In the genomic region with DNA sequence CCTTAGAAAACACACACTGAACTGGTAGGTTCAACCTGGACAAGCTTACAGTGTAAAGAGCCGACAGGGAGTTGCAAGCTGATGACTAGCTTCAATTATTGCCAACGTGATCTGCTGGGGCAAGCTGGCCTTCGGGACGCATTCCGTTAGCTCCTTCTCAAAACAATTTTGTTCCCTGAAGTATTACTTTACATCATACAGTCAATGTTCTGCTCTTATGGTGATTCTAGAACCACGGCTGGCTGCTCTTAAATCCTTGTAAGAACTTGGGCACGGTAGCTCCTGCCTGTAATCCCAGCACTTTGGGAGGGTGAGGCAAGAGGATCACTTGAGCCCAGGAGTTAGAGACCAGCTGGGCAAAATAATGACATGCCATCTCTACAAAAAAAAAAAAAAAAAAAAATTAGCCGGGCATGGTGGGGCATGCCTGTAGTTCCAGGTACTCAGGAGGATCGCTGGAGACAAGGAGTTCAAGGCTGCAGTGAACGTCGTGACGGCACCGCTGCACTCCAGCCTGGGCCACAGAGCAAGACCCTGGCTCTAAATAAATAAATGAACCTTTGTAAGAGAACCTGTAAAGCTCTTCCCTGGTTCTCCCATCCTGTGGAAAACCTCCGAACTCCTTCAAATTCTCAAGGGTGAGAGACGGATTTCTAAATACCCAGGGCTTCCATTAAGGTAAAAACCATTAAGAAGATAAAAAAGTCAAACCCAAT, we compare ENCODE assay signal across 9 cellular contexts. TPM values are rescaled to one million over a fixed set of nuclear protein-coding genes. Genes with fewer than 3 reads are reported as not detected.
A peak's percentile ranks its signal among the peaks of the same experiment; 100 is the strongest.
DNase-seq lines count a peak whose midpoint lies in the region; ATAC-seq, FAIRE-seq and TF ChIP-seq lines count a peak whose summit lies in the region.
"Had no signal": no experiment of that assay in that cellular context is flagged by ENCODE, and none has a peak within 500 bp of the region (broad histone marks: within the 10 kb centered on the region; RNA-seq: fewer than 3 reads in every experiment).

No MANE protein-coding gene starts in this region.

- H4K20me1 ChIP-seq in HepG2 (ENCODE audit: insufficient read depth, low read length) = peaks cover 33% of the 10 kb centered on the region; the same call in 1 of the 2 replicates

- peaks cover 66% of the 10 kb centered on the region for H3K79me2 ChIP-seq in HepG2 (ENCODE audit: insufficient read depth, low read length)

- H3K27ac Mint-ChIP-seq in memory B cell = peak overlapping the region; percentile 30

- in situ Hi-C loops in HepG2 (cut with HindIII; ENCODE audit: extremely low pct_ligation_motif_present, low pct_unique_long_range_greater_than_20kb) = no loop called here

- intact Hi-C loops in HepG2 (cut with micrococcal nuclease; ENCODE audit: unreplicated experiment) = no loop called here
- intact Hi-C loops in right lobe of liver (cut with DNase I) = no loop called here

- H3K27ac ChIP-seq in HepG2 (ENCODE audit: extremely low read length, insufficient read depth, low read length) (peak overlapping the region; percentile 93), right lobe of liver (no peak overlapping the region), angular gyrus (ENCODE audit: low read depth, low read length) (peak overlapping the region; percentile 33)

- WGBS in HepG2 (ENCODE audit: low lambda C conversion rate) = 64% methylated on average over 15 of the region's 15 CpGs
- 87% methylated on average over 14 of the region's 15 CpGs for WGBS in right lobe of liver (ENCODE audit: insufficient coverage, low coverage, low lambda C conversion rate, missing lambda C conversion rate)

- peaks cover 58% of the 10 kb centered on the region for H3K4me1 ChIP-seq in HepG2 (ENCODE audit: insufficient read depth, low read length)
- peaks cover 0 to 8% (median 0%) of the 10 kb centered on the region in 4 donors for H3K4me1 ChIP-seq in right lobe of liver
- H3K4me1 ChIP-seq: BE2C had no signal

- no peak for TF ChIP-seq POLR2A in HepG2 (IDR thresholded peaks at IDR 0.05; ENCODE audit: insufficient read depth in 1 of 2, low read depth in 2 of 2, low read length in 2 of 2)
- TF ChIP-seq POLR2A in right lobe of liver (IDR thresholded peaks at IDR 0.05) = no peak

- DNase-seq in HepG2 (ENCODE audit: low spot score) (no peak), right lobe of liver (no peak), memory B cell (ENCODE audit: low spot score in 2 of 2) (no peak)
- DNase-seq: BE2C had no signal

- H3K9ac ChIP-seq in HepG2 (ENCODE audit: insufficient read depth, low read depth, low read length) = peak overlapping the region; percentile 93

- TF ChIP-seq EP300 in HepG2 (IDR thresholded peaks at IDR 0.05; ENCODE audit: low read depth in 2 of 2, low read length in 2 of 2) (no peak), HepG2 (CRISPR knock-in tag; IDR thresholded peaks at IDR 0.05; ENCODE audit: borderline replicate concordance) (no peak)

- TF ChIP-seq RAD21 in HepG2 (CRISPR knock-in tag; IDR thresholded peaks at IDR 0.05) = no peak

- H3K4me3 ChIP-seq in HepG2 (replicated peaks in 1 of 3; ENCODE audit: insufficient read depth in 1 of 3, low read depth in 2 of 3, low read length in 3 of 3) (peak overlapping the region; percentile 77 to 90 (median 88)), right lobe of liver (no peak overlapping the region)

- H3K36me3 ChIP-seq in HepG2 (replicated peaks in 1 of 2; ENCODE audit: control insufficient read depth in 1 of 2, insufficient read depth in 2 of 2, low read length in 2 of 2) (peaks cover 5 to 16% of the 10 kb centered on the region in 2 experiments), right lobe of liver (no peaks in the 10 kb centered on the region)
- H3K36me3 ChIP-seq: BE2C had no signal

- H3K27me3 ChIP-seq in HepG2 (ENCODE audit: control insufficient read depth in 1 of 2, insufficient read depth in 2 of 2, low read length in 2 of 2) (no peaks in the 10 kb centered on the region), right lobe of liver (no peaks in the 10 kb centered on the region)
- H3K27me3 ChIP-seq: BE2C had no signal

- CTCF ChIA-PET in HepG2 (lab: Yijun Ruan, JAX; ENCODE audit: low intra/inter-chr PET ratio, low total read pairs) = no interaction called here

- peak; percentile 37 for FAIRE-seq in HepG2 (lab: Jason Lieb, UNC)

- POLR2A ChIA-PET in HepG2 (lab: Yijun Ruan, JAX) = interaction anchor here (0.7 to 1.1 kb wide), 5 partner anchors 12 to 1449 kb away, joined by 3 to 4 read pairs (median 3); a partner anchor contains a TSS

- peaks cover 17% of the 10 kb centered on the region for H3K36me3 Mint-ChIP-seq in memory B cell

- peaks cover 4% of the 10 kb centered on the region for H3K9me3 Mint-ChIP-seq in memory B cell

- peak overlapping the region; percentile 72 for H3K4me3 Mint-ChIP-seq in memory B cell

- H3K27me3 Mint-ChIP-seq in memory B cell = peaks cover 2% of the 10 kb centered on the region

- no TSS peak for BruUV-seq in HepG2 (replicated peaks; lab: Mats Ljungman, UMichigan)

- no peak overlapping the region for H2AFZ ChIP-seq in HepG2 (ENCODE audit: low read length)

- TF ChIP-seq CTCF in HepG2 (CRISPR knock-in tag; IDR thresholded peaks at IDR 0.05) (no peak), right lobe of liver (IDR thresholded peaks at IDR 0.05) (no peak)

- H3K4me2 ChIP-seq in HepG2 (ENCODE audit: low read depth, low read length) = peak overlapping the region; percentile 93

- ATAC-seq in HepG2 (no peak), right lobe of liver (no peak), memory B cell (ENCODE audit: low read depth) (no peak), GM19035 (IDR thresholded peaks at IDR 0.05; ENCODE audit: unreplicated experiment) (no peak), GM21576 (IDR thresholded peaks at IDR 0.05; ENCODE audit: unreplicated experiment) (no peak), GM21381 (IDR thresholded peaks at IDR 0.05; ENCODE audit: unreplicated experiment) (no peak), HG03378 (IDR thresholded peaks at IDR 0.05; ENCODE audit: unreplicated experiment) (no peak)

- H3K9me3 ChIP-seq in HepG2 (ENCODE audit: low read length) (peaks cover 16% of the 10 kb centered on the region), right lobe of liver (peaks cover 0 to 5% (median 0%) of the 10 kb centered on the region in 4 donors)
- H3K9me3 ChIP-seq: BE2C had no signal

- H3K4me1 Mint-ChIP-seq in memory B cell = peaks cover 29% of the 10 kb centered on the region

RNA-seq across cellular contexts. Expression of a gene that starts 2.0 kb away (rescaled TPM):
- 56.7 and 62.2 TPM in 2 replicates for total RNA-seq in HepG2 (2016; rRNA removed; fragmentation: Illumina TruSeq; extraction: Trizol)
- 10.5 and 11.5 TPM in 2 replicates for total RNA-seq in HepG2 (2016; cell fraction: cytosol; rRNA removed; fragmentation: Illumina TruSeq; extraction: Trizol; ENCODE audit: low read depth)
- 55.3 and 56.3 TPM in 2 replicates for total RNA-seq in HepG2 (2016; cell fraction: insoluble cytoplasmic fraction; rRNA removed; fragmentation: Illumina TruSeq; extraction: Trizol)
- 41.7 and 48.7 TPM in 2 replicates for total RNA-seq in HepG2 (2016; cell fraction: membrane; rRNA removed; fragmentation: Illumina TruSeq; extraction: Trizol)
- 31.5 and 37.8 TPM in 2 replicates for total RNA-seq in HepG2 (2016; cell fraction: nucleus; rRNA removed; fragmentation: Illumina TruSeq; extraction: Trizol)
- polyA plus RNA-seq in HepG2 (2011; rRNA removed) = 31.2 and 39.1 TPM in 2 replicates
- 20.6 and 21.6 TPM in 2 replicates for polyA plus RNA-seq in HepG2 (2011; cell fraction: cytosol; rRNA removed)
- polyA plus RNA-seq in HepG2 (2011; cell fraction: nucleus; rRNA removed) = 39.4 and 47.2 TPM in 2 replicates
- 43.1 and 58.6 TPM in 2 replicates for polyA plus RNA-seq in HepG2 (2012)
- 15.1 and 16.9 TPM in 2 replicates for polyA plus RNA-seq in HepG2 (2016; cell fraction: cytosol; fragmentation: Illumina TruSeq; extraction: Trizol; ENCODE audit: low read depth)
- polyA plus RNA-seq in HepG2 (2016; cell fraction: insoluble cytoplasmic fraction; fragmentation: Illumina TruSeq; extraction: Trizol; ENCODE audit: low read depth) = 81.4 and 109 TPM in 2 replicates
- 45.4 and 52.4 TPM in 2 replicates for polyA plus RNA-seq in HepG2 (2016; cell fraction: membrane; fragmentation: Illumina TruSeq; extraction: Trizol; ENCODE audit: low read depth)
- 74.4 and 77.5 TPM in 2 replicates for polyA plus RNA-seq in HepG2 (2016; cell fraction: nucleus; fragmentation: Illumina TruSeq; extraction: Trizol; ENCODE audit: insufficient read depth, low read depth)
- polyA minus RNA-seq in HepG2 (2011; rRNA and poly(A)+ RNA removed; ENCODE audit: low replicate concordance) = 12.3 and 39.1 TPM in 2 replicates
- polyA minus RNA-seq in HepG2 (2011; cell fraction: cytosol; rRNA and poly(A)+ RNA removed) = 14.7 and 18.7 TPM in 2 replicates
- 18.9 and 22.9 TPM in 2 replicates for polyA minus RNA-seq in HepG2 (2011; cell fraction: nucleus; rRNA and poly(A)+ RNA removed)
- total RNA-seq in right lobe of liver = 10 to 100 TPM; 15.7 to 23.2 (median 18.4) TPM

RNA-seq across cellular contexts. Expression of a gene that starts 19.6 kb away (rescaled TPM):
- not detected in 2 replicates for total RNA-seq in HepG2 (2016; rRNA removed; fragmentation: Illumina TruSeq; extraction: Trizol)
- total RNA-seq in HepG2 (2016; cell fraction: cytosol; rRNA removed; fragmentation: Illumina TruSeq; extraction: Trizol; ENCODE audit: low read depth) = not detected in 2 replicates
- total RNA-seq in HepG2 (2016; cell fraction: insoluble cytoplasmic fraction; rRNA removed; fragmentation: Illumina TruSeq; extraction: Trizol) = 0.02 TPM in 1 of 2 replicates, not detected in the other
- total RNA-seq in HepG2 (2016; cell fraction: membrane; rRNA removed; fragmentation: Illumina TruSeq; extraction: Trizol) = 0.06 TPM in 1 of 2 replicates, not detected in the other
- not detected in 2 replicates for total RNA-seq in HepG2 (2016; cell fraction: nucleus; rRNA removed; fragmentation: Illumina TruSeq; extraction: Trizol)
- polyA plus RNA-seq in HepG2 (2011; rRNA removed) = 0.03 TPM in 2 replicates
- polyA plus RNA-seq in HepG2 (2011; cell fraction: cytosol; rRNA removed) = 0.01 and 0.03 TPM in 2 replicates
- polyA plus RNA-seq in HepG2 (2011; cell fraction: nucleus; rRNA removed) = 0.09 and 0.10 TPM in 2 replicates
- polyA plus RNA-seq in HepG2 (2012) = 0.07 and 0.08 TPM in 2 replicates
- polyA plus RNA-seq in HepG2 (2016; cell fraction: cytosol; fragmentation: Illumina TruSeq; extraction: Trizol; ENCODE audit: low read depth) = not detected in 2 replicates
- not detected in 2 replicates for polyA plus RNA-seq in HepG2 (2016; cell fraction: insoluble cytoplasmic fraction; fragmentation: Illumina TruSeq; extraction: Trizol; ENCODE audit: low read depth)
- polyA plus RNA-seq in HepG2 (2016; cell fraction: membrane; fragmentation: Illumina TruSeq; extraction: Trizol; ENCODE audit: low read depth) = not detected in 2 replicates
- 0.15 TPM in 1 of 2 replicates, not detected in the other for polyA plus RNA-seq in HepG2 (2016; cell fraction: nucleus; fragmentation: Illumina TruSeq; extraction: Trizol; ENCODE audit: insufficient read depth, low read depth)
- polyA minus RNA-seq in HepG2 (2011; rRNA and poly(A)+ RNA removed; ENCODE audit: low replicate concordance) = 0.24 TPM in 1 of 2 replicates, not detected in the other
- not detected in 2 replicates for polyA minus RNA-seq in HepG2 (2011; cell fraction: cytosol; rRNA and poly(A)+ RNA removed)
- not detected in 2 replicates for polyA minus RNA-seq in HepG2 (2011; cell fraction: nucleus; rRNA and poly(A)+ RNA removed)
- total RNA-seq in right lobe of liver = under 1 TPM in 5 of 6 experiments, not detected in 1; 0.06 to 0.24 (median 0.16) TPM

Comparison
In these comparisons a context has a peak if more than half of its experiments do, and no peak if none do; other contexts are left out.
1. H3K27ac ChIP-seq: peak in HepG2 (single experiment) and angular gyrus (single experiment); none in right lobe of liver (0 of 3).
2. H3K4me3 ChIP-seq: peak in HepG2 (3 of 3); none in right lobe of liver (0 of 3).